12 cellular contexts compared by ENCODE assay signal in the genomic region with DNA sequence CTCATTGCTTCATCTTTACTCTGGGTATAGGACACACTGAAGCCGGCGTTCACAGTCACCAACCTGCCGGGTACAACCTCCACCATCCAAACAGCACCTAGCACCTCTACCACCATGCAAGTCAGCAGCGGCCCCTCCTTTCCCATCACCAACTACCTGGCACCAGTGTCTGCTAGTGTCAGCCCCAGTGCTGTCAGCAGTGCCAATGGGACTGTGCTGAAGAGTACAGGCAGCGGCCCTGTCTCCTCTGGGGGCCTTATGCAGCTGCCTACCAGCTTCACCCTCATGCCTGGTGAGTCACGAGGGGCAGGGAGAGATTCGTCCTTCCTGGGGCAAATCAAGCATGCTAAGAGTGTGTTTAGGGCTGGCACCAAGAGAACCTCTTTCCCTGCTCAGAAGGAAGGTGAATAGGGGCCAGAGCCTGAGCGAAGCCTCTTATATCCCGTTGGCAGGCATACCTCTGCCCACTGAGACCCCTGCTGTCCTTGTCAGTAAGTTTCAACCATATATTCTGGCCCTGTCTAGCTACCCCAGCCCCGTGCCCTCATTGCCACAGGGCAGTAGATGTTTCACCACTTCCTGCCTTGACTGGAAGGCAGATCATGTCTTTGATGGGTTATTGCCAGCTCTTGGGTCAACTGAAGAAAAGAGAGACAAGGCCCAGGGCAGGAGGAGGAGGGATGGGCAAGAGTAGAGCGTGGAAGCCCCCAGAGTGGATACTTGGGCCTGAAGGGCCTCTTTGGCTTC. TPM values are rescaled to one million over a fixed set of nuclear protein-coding genes. Genes with fewer than 3 reads are reported as not detected.
DNase-seq lines count a peak whose midpoint lies in the region; ATAC-seq lines count a peak whose summit lies in the region.
"Had no signal": no experiment of that assay in that cellular context is flagged by ENCODE, and none has a peak within 500 bp of the region (broad histone marks: within the 10 kb centered on the region; RNA-seq: fewer than 3 reads in every experiment).

No MANE protein-coding gene starts in this region.

- no peaks in the 10 kb centered on the region for H3K9me3 Mint-ChIP-seq in T-helper 2 cell treated with Interferon-gamma antibody and Interleukin-4, amounts not matched to agents 5 μg/mL and 100 μg/mL, for 36 hours
- no peaks in the 10 kb centered on the region for H3K9me3 Mint-ChIP-seq in activated CD8-positive, alpha-beta T cell treated with anti-CD3 and anti-CD28 coated beads, Interleukin-2, amount 10 ng/mL, durations not matched to agents 7 days and 5 days (ENCODE audit: insufficient read depth)
- no peaks in the 10 kb centered on the region for H3K9me3 Mint-ChIP-seq in memory B cell
- no peaks in the 10 kb centered on the region for H3K9me3 Mint-ChIP-seq in stimulated activated naive B cell treated with anti-CD40 and anti-IgM and Interleukin-4, amounts not matched to agents 10 μg/mL and 1 μg/mL and 100 μg/mL, for 72 hours

- no peak for DNase-seq in T-helper 2 cell treated with Interferon-gamma antibody and Interleukin-4, amounts not matched to agents 5 μg/mL and 100 μg/mL, for 36 hours (ENCODE audit: low spot score)
- DNase-seq in T-helper 2 cell = no peak
- DNase-seq in activated CD8-positive, alpha-beta T cell treated with anti-CD3 and anti-CD28 coated beads, Interleukin-2, amount 10 ng/mL, durations not matched to agents 7 days and 5 days = no peak
- no peak for DNase-seq in memory B cell (ENCODE audit: low spot score in 2 of 2)
- no peak for DNase-seq in stimulated activated naive B cell treated with anti-CD40 and anti-IgM and Interleukin-4, amounts not matched to agents 10 μg/mL and 1 μg/mL and 100 μg/mL, for 72 hours
- DNase-seq in NCI-H510A treated with DMSO at 0.1 percent for 48 hours (lab: John Stamatoyannopoulos, UW) = no peak
- DNase-seq: activated CD4-positive, alpha-beta T cell treated with anti-CD3 and anti-CD28 coated beads, Interleukin-2, amount 50 U/mL, for 48 hours; left colon; MV-4-11; NCI-H526 treated with DMSO at 0.1 percent for 48 hours had no signal

- no peak overlapping the region for H3K4me3 Mint-ChIP-seq in T-helper 2 cell treated with Interferon-gamma antibody and Interleukin-4, amounts not matched to agents 5 μg/mL and 100 μg/mL, for 36 hours
- no peak overlapping the region for H3K4me3 Mint-ChIP-seq in activated CD8-positive, alpha-beta T cell treated with anti-CD3 and anti-CD28 coated beads, Interleukin-2, amount 10 ng/mL, durations not matched to agents 7 days and 5 days
- no peak overlapping the region for H3K4me3 Mint-ChIP-seq in memory B cell
- no peak overlapping the region for H3K4me3 Mint-ChIP-seq in stimulated activated naive B cell treated with anti-CD40 and anti-IgM and Interleukin-4, amounts not matched to agents 10 μg/mL and 1 μg/mL and 100 μg/mL, for 72 hours

- H3K27me3 Mint-ChIP-seq in T-helper 2 cell treated with Interferon-gamma antibody and Interleukin-4, amounts not matched to agents 5 μg/mL and 100 μg/mL, for 36 hours (ENCODE audit: low read depth) = no peaks in the 10 kb centered on the region
- no peaks in the 10 kb centered on the region for H3K27me3 Mint-ChIP-seq in activated CD8-positive, alpha-beta T cell treated with anti-CD3 and anti-CD28 coated beads, Interleukin-2, amount 10 ng/mL, durations not matched to agents 7 days and 5 days (ENCODE audit: low read depth)
- no peaks in the 10 kb centered on the region for H3K27me3 Mint-ChIP-seq in memory B cell
- no peaks in the 10 kb centered on the region for H3K27me3 Mint-ChIP-seq in stimulated activated naive B cell treated with anti-CD40 and anti-IgM and Interleukin-4, amounts not matched to agents 10 μg/mL and 1 μg/mL and 100 μg/mL, for 72 hours

- peaks cover 41% of the 10 kb centered on the region for H3K36me3 Mint-ChIP-seq in T-helper 2 cell treated with Interferon-gamma antibody and Interleukin-4, amounts not matched to agents 5 μg/mL and 100 μg/mL, for 36 hours (ENCODE audit: low read depth)
- peaks cover 50% of the 10 kb centered on the region for H3K36me3 Mint-ChIP-seq in activated CD8-positive, alpha-beta T cell treated with anti-CD3 and anti-CD28 coated beads, Interleukin-2, amount 10 ng/mL, durations not matched to agents 7 days and 5 days (ENCODE audit: low read depth)
- H3K36me3 Mint-ChIP-seq in memory B cell = peaks cover 11% of the 10 kb centered on the region
- H3K36me3 Mint-ChIP-seq in stimulated activated naive B cell treated with anti-CD40 and anti-IgM and Interleukin-4, amounts not matched to agents 10 μg/mL and 1 μg/mL and 100 μg/mL, for 72 hours = peaks cover 27 to 63% of the 10 kb centered on the region in 2 donors

- CTCF ChIA-PET in activated CD8-positive, alpha-beta T cell treated with anti-CD3 and anti-CD28 coated beads, Interleukin-2, amount 10 ng/mL, durations not matched to agents 7 days and 5 days (lab: Charles Lee) = interaction anchor here (0.7 to 2.9 kb wide), 3 partner anchors 32 to 251 kb away, joined by 3 to 12 read pairs (median 3); partner anchors contain the start of gene ABCC10

- ATAC-seq in activated CD8-positive, alpha-beta T cell treated with anti-CD3 and anti-CD28 coated beads, Interleukin-2, amount 10 ng/mL, durations not matched to agents 7 days and 5 days = no peak
- no peak for ATAC-seq in memory B cell (ENCODE audit: low read depth)
- ATAC-seq in stimulated activated naive B cell treated with anti-CD40 and anti-IgM and Interleukin-4, amounts not matched to agents 10 μg/mL and 1 μg/mL and 100 μg/mL, for 72 hours (replicated peaks) = no peak
- no peak for ATAC-seq in HG03457 (IDR thresholded peaks at IDR 0.05; ENCODE audit: unreplicated experiment)
- no peak for ATAC-seq in HG02852 (IDR thresholded peaks at IDR 0.05; ENCODE audit: unreplicated experiment)
- ATAC-seq: left colon had no signal

- H3K27ac Mint-ChIP-seq in T-helper 2 cell treated with Interferon-gamma antibody and Interleukin-4, amounts not matched to agents 5 μg/mL and 100 μg/mL, for 36 hours = peak overlapping the region; percentile 63
- peak overlapping the region; percentile 76 for H3K27ac Mint-ChIP-seq in activated CD8-positive, alpha-beta T cell treated with anti-CD3 and anti-CD28 coated beads, Interleukin-2, amount 10 ng/mL, durations not matched to agents 7 days and 5 days
- peak overlapping the region; percentile 92 for H3K27ac Mint-ChIP-seq in memory B cell
- peak overlapping the region; percentile 65 for H3K27ac Mint-ChIP-seq in stimulated activated naive B cell treated with anti-CD40 and anti-IgM and Interleukin-4, amounts not matched to agents 10 μg/mL and 1 μg/mL and 100 μg/mL, for 72 hours

- H3K4me1 Mint-ChIP-seq in T-helper 2 cell treated with Interferon-gamma antibody and Interleukin-4, amounts not matched to agents 5 μg/mL and 100 μg/mL, for 36 hours (ENCODE audit: low read depth) = peaks cover 32% of the 10 kb centered on the region
- H3K4me1 Mint-ChIP-seq in activated CD8-positive, alpha-beta T cell treated with anti-CD3 and anti-CD28 coated beads, Interleukin-2, amount 10 ng/mL, durations not matched to agents 7 days and 5 days (ENCODE audit: low read depth) = peaks cover 46% of the 10 kb centered on the region
- peaks cover 25% of the 10 kb centered on the region for H3K4me1 Mint-ChIP-seq in memory B cell
- H3K4me1 Mint-ChIP-seq in stimulated activated naive B cell treated with anti-CD40 and anti-IgM and Interleukin-4, amounts not matched to agents 10 μg/mL and 1 μg/mL and 100 μg/mL, for 72 hours = peaks cover 30 to 51% of the 10 kb centered on the region in 2 donors

- POLR2A ChIA-PET in activated CD8-positive, alpha-beta T cell treated with anti-CD3 and anti-CD28 coated beads, Interleukin-2, amount 10 ng/mL, durations not matched to agents 7 days and 5 days (lab: Charles Lee) = interaction anchor here (2.1 kb wide), 1 partner anchor 10 kb away, joined by 6 read pairs; no protein-coding TSS in a partner anchor

RNA-seq across cellular contexts. Expression of gene SRF, which starts 4.8 kb away (rescaled TPM):
- total RNA-seq in activated CD8-positive, alpha-beta T cell treated with anti-CD3 and anti-CD28 coated beads, Interleukin-2, amount 10 ng/mL, durations not matched to agents 7 days and 5 days = 10 to 100 TPM; 41.4 to 43.8 TPM

RNA-seq across cellular contexts. Expression of gene CUL9, which starts 6.1 kb away (rescaled TPM):
- 10 to 100 TPM; 50.0 to 51.2 TPM for total RNA-seq in activated CD8-positive, alpha-beta T cell treated with anti-CD3 and anti-CD28 coated beads, Interleukin-2, amount 10 ng/mL, durations not matched to agents 7 days and 5 days

RNA-seq across cellular contexts. Expression of gene DNPH1, which starts 53.4 kb away (rescaled TPM):
- total RNA-seq in activated CD8-positive, alpha-beta T cell treated with anti-CD3 and anti-CD28 coated beads, Interleukin-2, amount 10 ng/mL, durations not matched to agents 7 days and 5 days = 10 to 100 TPM; 42.5 to 47.2 TPM
